In the genomic region with DNA sequence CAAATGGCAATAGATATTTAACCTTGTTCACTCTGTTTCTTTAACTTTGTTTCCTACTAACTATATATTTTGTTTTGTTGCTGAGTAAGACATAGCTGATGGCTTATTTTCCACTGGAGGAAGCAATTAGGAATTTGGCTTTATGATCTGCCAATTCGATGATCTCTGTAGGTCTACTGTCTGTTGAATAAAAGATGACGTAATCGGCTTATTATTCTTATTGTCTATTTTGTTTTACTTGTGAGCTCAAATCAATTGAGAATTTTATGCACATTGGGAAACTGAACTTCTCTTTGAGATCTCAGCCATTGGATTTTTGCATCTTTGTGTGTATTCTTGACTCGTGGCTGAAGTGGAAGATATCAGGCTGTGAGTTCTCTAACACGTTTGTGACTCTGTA, we compare ENCODE assay signal across 33 cellular contexts.
"Had no signal": no experiment of that assay in that cellular context is flagged by ENCODE, and none has a peak within 500 bp of the region (broad histone marks: within the 10 kb centered on the region; RNA-seq: fewer than 3 reads in every experiment).

No MANE protein-coding gene starts in this region.

- FAIRE-seq: astrocyte, TTC549 had no signal

- DNase-seq: activated B cell treated with CpG ODN at 0.5 μM for 24 hours; activated CD4-positive, alpha-beta memory T cell treated with anti-CD3 and anti-CD28 coated beads for 36 hours; activated CD4-positive, alpha-beta T cell treated with anti-CD3 and anti-CD28 coated beads for 4 hours; activated CD4-positive, alpha-beta T cell treated with anti-CD3 and anti-CD28 coated beads, Interleukin-2, amount 10 ng/mL, durations not matched to agents 24 days and 14 days; activated CD4-positive, alpha-beta T cell treated with anti-CD3 and anti-CD28 coated beads, Interleukin-2, amount 50 U/mL, for 1 hour; activated CD4-positive, alpha-beta T cell treated with anti-CD3 and anti-CD28 coated beads, Interleukin-2, amount 50 U/mL, for 4 hours; activated CD4-positive, CD25-positive, alpha-beta regulatory T cell treated with anti-CD3 and anti-CD28 coated beads, Interleukin-2, amount 50 U/mL, for 72 hours; activated CD8-positive, alpha-beta memory T cell treated with anti-CD3 and anti-CD28 coated beads, Interleukin-2, amount 50 U/mL, for 4 hours; activated CD8-positive, alpha-beta T cell treated with anti-CD3 and anti-CD28 coated beads for 36 hours; activated effector memory CD4-positive, alpha-beta T cell treated with anti-CD3 and anti-CD28 coated beads, Interleukin-2, amount 50 U/mL, for 16 hours; activated gamma-delta T cell treated with Interleukin-2 at 50 U/mL for 16 hours; activated naive CD4-positive, alpha-beta T cell; activated naive CD4-positive, alpha-beta T cell treated with anti-CD3 and anti-CD28 coated beads for 36 hours; activated naive CD4-positive, alpha-beta T cell treated with anti-CD3 and anti-CD28 coated beads, Interleukin-2, amount 50 U/mL, for 16 hours; activated naive CD8-positive, alpha-beta T cell treated with anti-CD3 and anti-CD28 coated beads for 36 hours; activated T-cell treated with anti-CD3 and anti-CD28 coated beads for 4 hours; activated T-cell treated with anti-CD3 and anti-CD28 coated beads, Interleukin-2, amount 50 U/mL, for 1 hour; activated T-cell treated with anti-CD3 and anti-CD28 coated beads, Interleukin-2, amount 50 U/mL, for 4 hours; activated T-cell treated with anti-CD3 and anti-CD28 coated beads, Interleukin-2, amount 50 U/mL, for 72 hours; adrenal gland; amniotic stem cell; aorta; body of pancreas; brain microvascular endothelial cell; central memory CD4-positive, alpha-beta T cell; T-helper 2 cell; T-helper 9 cell had no signal

- H3K27ac ChIP-seq: adrenal gland, body of pancreas, brain microvascular endothelial cell, breast epithelium, VCaP had no signal

- H3K9me3 ChIP-seq: adrenal gland, body of pancreas, breast epithelium had no signal

- H3K4me3 ChIP-seq: adrenal gland, body of pancreas, breast epithelium had no signal

- H3K27me3 ChIP-seq: adrenal gland, body of pancreas, brain microvascular endothelial cell, breast epithelium had no signal

- H3K4me1 ChIP-seq: adrenal gland, breast epithelium had no signal

- ATAC-seq: activated CD8-positive, alpha-beta T cell treated with anti-CD3 and anti-CD28 coated beads for 36 hours; activated naive CD4-positive, alpha-beta T cell treated with anti-CD3 and anti-CD28 coated beads, Interleukin-2, amount 50 U/mL, for 72 hours; activated T-cell treated with anti-CD3 and anti-CD28 coated beads, Interleukin-2, amount 50 U/mL, for 4 hours; activated T-cell treated with anti-CD3 and anti-CD28 coated beads, Interleukin-2, amount 50 U/mL, for 72 hours; activated T-helper 17 cell treated with anti-CD3 and anti-CD28 coated beads, Interleukin-2, amount 50 U/mL, for 72 hours; body of pancreas had no signal

- H3K36me3 ChIP-seq: adrenal gland, brain microvascular endothelial cell, breast epithelium had no signal
